ENCODE assay signal across 11 cellular contexts in genomic region chr17:35799942-35800341, GRCh38. TPM values are rescaled to one million over a fixed set of nuclear protein-coding genes. Genes with fewer than 3 reads are reported as not detected.
DNase-seq lines count a peak whose midpoint lies in the region; TF ChIP-seq lines count a peak whose summit lies in the region.
"Had no signal": no experiment of that assay in that cellular context is flagged by ENCODE, and none has a peak within 500 bp of the region (broad histone marks: within the 10 kb centered on the region; RNA-seq: fewer than 3 reads in every experiment).

No MANE protein-coding gene starts in this region.

- H3K4me3 Mint-ChIP-seq in activated CD4-positive, alpha-beta memory T cell treated with anti-CD3 and anti-CD28 coated beads, Interleukin-2, amount 10 ng/mL, durations not matched to agents 7 days and 5 days: no peak overlapping the region
- H3K4me3 Mint-ChIP-seq: dendritic cell treated with granulocyte-macrophage colony-stimulating factor and Interleukin-4, amounts not matched to agents 40 ng/mL and 50 ng/mL, for 4 days had no signal

- H3K27ac Mint-ChIP-seq in activated CD4-positive, alpha-beta memory T cell treated with anti-CD3 and anti-CD28 coated beads, Interleukin-2, amount 10 ng/mL, durations not matched to agents 7 days and 5 days: no peak overlapping the region
- H3K27ac Mint-ChIP-seq: dendritic cell treated with granulocyte-macrophage colony-stimulating factor and Interleukin-4, amounts not matched to agents 40 ng/mL and 50 ng/mL, for 4 days had no signal

- no peaks in the 10 kb centered on the region for H4K20me1 ChIP-seq in fibroblast of lung (ENCODE audit: control insufficient read depth, extremely low read depth, insufficient read depth, low read length)

- peaks cover under 1% of the 10 kb centered on the region for H3K4me1 ChIP-seq in fibroblast of lung (ENCODE audit: control insufficient read depth, extremely low read depth, insufficient read depth, low read length)

- DNase-seq in COLO829 (ENCODE audit: low spot score) (peak; percentile 54), RPMI7951 (ENCODE audit: low read depth) (peak; percentile 78), fibroblast of lung (ENCODE audit: low read depth in 2 of 2) (peak; percentile 56 to 64), occipital lobe (lab: John Stamatoyannopoulos, UW) (peak; percentile 73), HK-2 (ENCODE audit: unreplicated experiment) (no peak), DMS114 treated with DMSO at 0.1 percent for 48 hours (lab: John Stamatoyannopoulos, UW; ENCODE audit: unreplicated experiment) (no peak)
- no peak for DNase-seq in activated CD4-positive, alpha-beta memory T cell treated with anti-CD3 and anti-CD28 coated beads, Interleukin-2, amount 10 ng/mL, durations not matched to agents 7 days and 5 days
- no peak for DNase-seq in stimulated activated CD4-positive, alpha-beta T cell treated with anti-CD3 and anti-CD28 coated beads, Interleukin-2, amount 100 ng/mL, for 48 hours

- POLR2A ChIA-PET in activated CD4-positive, alpha-beta memory T cell treated with anti-CD3 and anti-CD28 coated beads, Interleukin-2, amount 10 ng/mL, durations not matched to agents 7 days and 5 days (lab: Charles Lee): interaction anchor here (1.4 kb wide), 1 partner anchor 9 kb away, joined by 5 read pairs; the partner anchor contains the start of gene TAF15

- no peak overlapping the region for H2AFZ ChIP-seq in fibroblast of lung (ENCODE audit: low read length)

- H3K79me2 ChIP-seq in fibroblast of lung (ENCODE audit: control insufficient read depth, insufficient read depth, low read length): no peaks in the 10 kb centered on the region

- H3K9me3 Mint-ChIP-seq in activated CD4-positive, alpha-beta memory T cell treated with anti-CD3 and anti-CD28 coated beads, Interleukin-2, amount 10 ng/mL, durations not matched to agents 7 days and 5 days: no peaks in the 10 kb centered on the region
- H3K9me3 Mint-ChIP-seq: dendritic cell treated with granulocyte-macrophage colony-stimulating factor and Interleukin-4, amounts not matched to agents 40 ng/mL and 50 ng/mL, for 4 days had no signal

- no peaks in the 10 kb centered on the region for H3K9me3 ChIP-seq in fibroblast of lung (ENCODE audit: control insufficient read depth, insufficient read depth, low read depth, low read length)
- H3K9me3 ChIP-seq: neutrophil, suprapubic skin had no signal

- no peaks in the 10 kb centered on the region for H3K36me3 ChIP-seq in fibroblast of lung (ENCODE audit: control insufficient read depth, insufficient read depth, low read length)
- H3K36me3 ChIP-seq: neutrophil, suprapubic skin had no signal

- H3K4me1 Mint-ChIP-seq in activated CD4-positive, alpha-beta memory T cell treated with anti-CD3 and anti-CD28 coated beads, Interleukin-2, amount 10 ng/mL, durations not matched to agents 7 days and 5 days: peaks cover 28% of the 10 kb centered on the region

- no peak overlapping the region for H3K4me2 ChIP-seq in fibroblast of lung (ENCODE audit: extremely low read depth, insufficient read depth, low read length)

- H3K4me3 ChIP-seq in fibroblast of lung (replicated peaks in 1 of 4; ENCODE audit: control extremely low read depth in 1 of 4, insufficient read depth in 1 of 4, low read depth in 3 of 4, low read length in 4 of 4): no peak overlapping the region
- H3K4me3 ChIP-seq: suprapubic skin had no signal

- CTCF ChIA-PET in activated CD4-positive, alpha-beta memory T cell treated with anti-CD3 and anti-CD28 coated beads, Interleukin-2, amount 10 ng/mL, durations not matched to agents 7 days and 5 days (lab: Charles Lee): interaction anchor here (2.9 to 6.6 kb wide), 2 partner anchors 9 to 36 kb away, joined by 9 to 39 read pairs; partner anchors contain the start of gene TAF15

- no peak for TF ChIP-seq CTCF in fibroblast of lung (conservative IDR thresholded peaks at IDR 0.05 in 1 of 2, IDR thresholded peaks at IDR 0.05 in 1 of 2; ENCODE audit: low read depth in 1 of 2, low read length in 2 of 2)

- H3K36me3 Mint-ChIP-seq in activated CD4-positive, alpha-beta memory T cell treated with anti-CD3 and anti-CD28 coated beads, Interleukin-2, amount 10 ng/mL, durations not matched to agents 7 days and 5 days (ENCODE audit: low read depth): no peaks in the 10 kb centered on the region

- H3K27me3 ChIP-seq in fibroblast of lung (ENCODE audit: control insufficient read depth, insufficient read depth, low read length): peaks cover 41% of the 10 kb centered on the region

- H3K27me3 Mint-ChIP-seq in activated CD4-positive, alpha-beta memory T cell treated with anti-CD3 and anti-CD28 coated beads, Interleukin-2, amount 10 ng/mL, durations not matched to agents 7 days and 5 days: peaks cover 44% of the 10 kb centered on the region

- H3K9ac ChIP-seq in fibroblast of lung (ENCODE audit: insufficient read depth, low read length): no peak overlapping the region

- no peak overlapping the region for H3K27ac ChIP-seq in fibroblast of lung (ENCODE audit: insufficient read depth, low read length)
- H3K27ac ChIP-seq: neutrophil, suprapubic skin had no signal

RNA-seq across cellular contexts. Expression of gene MMP28, which starts 4.5 kb away (rescaled TPM):
- not detected in 2 replicates for total RNA-seq in RPMI7951 (2014; rRNA removed; shearing (Covaris generic))
- total RNA-seq in fibroblast of lung: 2.8 and 4.6 TPM in 2 replicates
- polyA plus RNA-seq in fibroblast of lung: 0.49 and 1.1 TPM in 2 replicates
- 0.46 and 0.58 TPM in 2 replicates for polyA plus RNA-seq in fibroblast of lung (2012)
- polyA minus RNA-seq in fibroblast of lung (ENCODE audit: low replicate concordance): not detected in 2 replicates
- total RNA-seq in occipital lobe: 8.9 TPM
- not detected for total RNA-seq in activated CD4-positive, alpha-beta memory T cell treated with anti-CD3 and anti-CD28 coated beads, Interleukin-2, amount 10 ng/mL, durations not matched to agents 7 days and 5 days

RNA-seq across cellular contexts. Expression of gene TAF15, which starts 9.3 kb away (rescaled TPM):
- total RNA-seq in RPMI7951 (2014; rRNA removed; shearing (Covaris generic)): 14.0 and 15.3 TPM in 2 replicates
- total RNA-seq in fibroblast of lung: 57.8 and 84.1 TPM in 2 replicates
- polyA plus RNA-seq in fibroblast of lung: 22.9 and 30.5 TPM in 2 replicates
- 144 and 199 TPM in 2 replicates for polyA plus RNA-seq in fibroblast of lung (2012)
- polyA minus RNA-seq in fibroblast of lung (ENCODE audit: low replicate concordance): 37.2 and 39.4 TPM in 2 replicates
- total RNA-seq in occipital lobe: 72.8 TPM
- total RNA-seq in activated CD4-positive, alpha-beta memory T cell treated with anti-CD3 and anti-CD28 coated beads, Interleukin-2, amount 10 ng/mL, durations not matched to agents 7 days and 5 days: 100 to 1,000 TPM; 244 to 252 TPM

RNA-seq across cellular contexts. Expression of gene C17orf50, which starts 39.3 kb away (rescaled TPM):
- total RNA-seq in RPMI7951 (2014; rRNA removed; shearing (Covaris generic)): not detected in 2 replicates
- total RNA-seq in fibroblast of lung: not detected in 2 replicates
- polyA plus RNA-seq in fibroblast of lung: not detected in 2 replicates
- polyA plus RNA-seq in fibroblast of lung (2012): not detected in 2 replicates
- not detected in 2 replicates for polyA minus RNA-seq in fibroblast of lung (ENCODE audit: low replicate concordance)
- not detected for total RNA-seq in occipital lobe
- total RNA-seq in activated CD4-positive, alpha-beta memory T cell treated with anti-CD3 and anti-CD28 coated beads, Interleukin-2, amount 10 ng/mL, durations not matched to agents 7 days and 5 days: not detected
- total RNA-seq: suprapubic skin had no signal

RNA-seq across cellular contexts. Expression of gene GAS2L2, which starts 46.9 kb away (rescaled TPM):
- not detected in 2 replicates for total RNA-seq in RPMI7951 (2014; rRNA removed; shearing (Covaris generic))
- not detected in 2 replicates for total RNA-seq in fibroblast of lung
- not detected in 2 replicates for polyA plus RNA-seq in fibroblast of lung
- not detected in 2 replicates for polyA plus RNA-seq in fibroblast of lung (2012)
- polyA minus RNA-seq in fibroblast of lung (ENCODE audit: low replicate concordance): not detected in 2 replicates
- 0.16 TPM for total RNA-seq in occipital lobe
- total RNA-seq in activated CD4-positive, alpha-beta memory T cell treated with anti-CD3 and anti-CD28 coated beads, Interleukin-2, amount 10 ng/mL, durations not matched to agents 7 days and 5 days: not detected

Comparison
In these comparisons a context has a peak if more than half of its experiments do, and no peak if none do; other contexts are left out.
1. DNase-seq: peak in COLO829 (single experiment), RPMI7951 (single experiment), fibroblast of lung (2 of 2) and occipital lobe (single experiment); none in activated CD4-positive, alpha-beta memory T cell treated with anti-CD3 and anti-CD28 coated beads, Interleukin-2, amount 10 ng/mL, durations not matched to agents 7 days and 5 days (single experiment), HK-2 (single experiment), stimulated activated CD4-positive, alpha-beta T cell treated with anti-CD3 and anti-CD28 coated beads, Interleukin-2, amount 100 ng/mL, for 48 hours (0 of 2) and DMS114 treated with DMSO at 0.1 percent for 48 hours (single experiment).